In the genomic region with DNA sequence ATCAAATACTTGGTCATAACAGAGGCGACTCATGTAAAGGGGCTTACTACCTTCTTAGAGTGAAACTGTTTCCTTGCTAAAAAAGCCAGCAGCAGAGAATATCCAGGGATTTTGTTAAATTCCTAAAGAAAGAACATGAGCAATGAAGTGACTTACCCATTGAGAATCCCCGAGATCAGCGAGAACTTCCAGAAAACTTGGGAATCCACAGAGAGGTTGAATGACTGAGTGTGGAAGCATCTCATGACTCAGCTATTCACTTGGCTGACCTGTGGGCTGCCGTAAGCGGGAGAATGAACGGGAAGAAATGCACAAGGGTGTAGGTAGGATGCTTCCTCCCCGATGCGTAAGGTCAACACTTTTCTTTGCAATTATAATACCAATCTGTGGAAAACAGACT, we compare ENCODE assay signal across 14 cellular contexts.
A peak's percentile ranks its signal among the peaks of the same experiment; 100 is the strongest.
DNase-seq lines count a peak whose midpoint lies in the region; ATAC-seq and TF ChIP-seq lines count a peak whose summit lies in the region.
"Had no signal": no experiment of that assay in that cellular context is flagged by ENCODE, and none has a peak within 500 bp of the region (broad histone marks: within the 10 kb centered on the region; RNA-seq: fewer than 3 reads in every experiment).

No MANE protein-coding gene starts in this region.

- H3K27ac ChIP-seq in RWPE1, result no peak overlapping the region
- H3K27ac ChIP-seq: left lung, transverse colon had no signal

- peak overlapping the region; percentile 25 for H3K27ac Mint-ChIP-seq in activated naive CD8-positive, alpha-beta T cell treated with anti-CD3 and anti-CD28 coated beads, Interleukin-2, amount 10 ng/mL, durations not matched to agents 7 days and 5 days
- H3K27ac Mint-ChIP-seq in activated naive CD8-positive, alpha-beta T cell treated with anti-CD3 and anti-CD28 coated beads for 36 hours, result no peak overlapping the region
- H3K27ac Mint-ChIP-seq: activated naive CD4-positive, alpha-beta T cell treated with anti-CD3 and anti-CD28 coated beads, Interleukin-2, amount 50 U/mL, for 24 hours had no signal

- peaks cover 49% of the 10 kb centered on the region for H3K4me1 Mint-ChIP-seq in activated naive CD8-positive, alpha-beta T cell treated with anti-CD3 and anti-CD28 coated beads, Interleukin-2, amount 10 ng/mL, durations not matched to agents 7 days and 5 days
- H3K4me1 Mint-ChIP-seq in activated naive CD8-positive, alpha-beta T cell treated with anti-CD3 and anti-CD28 coated beads for 36 hours, result peaks cover 30% of the 10 kb centered on the region

- peaks cover under 1% of the 10 kb centered on the region for H3K27me3 Mint-ChIP-seq in activated naive CD8-positive, alpha-beta T cell treated with anti-CD3 and anti-CD28 coated beads, Interleukin-2, amount 10 ng/mL, durations not matched to agents 7 days and 5 days
- H3K27me3 Mint-ChIP-seq in activated naive CD8-positive, alpha-beta T cell treated with anti-CD3 and anti-CD28 coated beads for 36 hours, result peaks cover 3% of the 10 kb centered on the region
- H3K27me3 Mint-ChIP-seq: activated naive CD4-positive, alpha-beta T cell treated with anti-CD3 and anti-CD28 coated beads, Interleukin-2, amount 50 U/mL, for 24 hours had no signal

- H3K4me3 Mint-ChIP-seq in activated naive CD8-positive, alpha-beta T cell treated with anti-CD3 and anti-CD28 coated beads, Interleukin-2, amount 10 ng/mL, durations not matched to agents 7 days and 5 days, result peak overlapping the region; percentile 23
- no peak overlapping the region for H3K4me3 Mint-ChIP-seq in activated naive CD8-positive, alpha-beta T cell treated with anti-CD3 and anti-CD28 coated beads for 36 hours
- H3K4me3 Mint-ChIP-seq: activated naive CD4-positive, alpha-beta T cell treated with anti-CD3 and anti-CD28 coated beads, Interleukin-2, amount 50 U/mL, for 24 hours had no signal

- POLR2A ChIA-PET in activated naive CD8-positive, alpha-beta T cell treated with anti-CD3 and anti-CD28 coated beads, Interleukin-2, amount 10 ng/mL, durations not matched to agents 7 days and 5 days (lab: Charles Lee), result no interaction called here
- POLR2A ChIA-PET in RWPE1 (lab: Yijun Ruan, JAX; ENCODE audit: low non-redundant PET), result no interaction called here

- no peaks in the 10 kb centered on the region for H3K9me3 Mint-ChIP-seq in activated naive CD8-positive, alpha-beta T cell treated with anti-CD3 and anti-CD28 coated beads, Interleukin-2, amount 10 ng/mL, durations not matched to agents 7 days and 5 days
- peaks cover 1% of the 10 kb centered on the region for H3K9me3 Mint-ChIP-seq in activated naive CD8-positive, alpha-beta T cell treated with anti-CD3 and anti-CD28 coated beads for 36 hours
- H3K9me3 Mint-ChIP-seq: activated naive CD4-positive, alpha-beta T cell treated with anti-CD3 and anti-CD28 coated beads, Interleukin-2, amount 50 U/mL, for 24 hours had no signal

- no peak for DNase-seq in activated naive CD8-positive, alpha-beta T cell treated with anti-CD3 and anti-CD28 coated beads, Interleukin-2, amount 10 ng/mL, durations not matched to agents 7 days and 5 days
- no peak for DNase-seq in activated naive CD8-positive, alpha-beta T cell treated with anti-CD3 and anti-CD28 coated beads for 36 hours
- DNase-seq in RWPE1 (ENCODE audit: low spot score) (peak; percentile 25), fibroblast of peridontal ligament (ENCODE audit: extremely low read depth) (peak; percentile 5), stromal cell of bone marrow (ENCODE audit: low read depth) (peak; percentile 54), OCI-M1 (lab: John Stamatoyannopoulos, UW) (no peak), KG1 (lab: John Stamatoyannopoulos, UW) (no peak)
- no peak for DNase-seq in activated T-cell treated with anti-CD3 and anti-CD28 coated beads, Interleukin-2, amount 50 U/mL, for 1 hour
- DNase-seq: dermis blood vessel endothelial cell, left lung, NCI-H2081 treated with DMSO at 0.1 percent for 48 hours, T1000, transverse colon had no signal

- H3K36me3 Mint-ChIP-seq in activated naive CD8-positive, alpha-beta T cell treated with anti-CD3 and anti-CD28 coated beads, Interleukin-2, amount 10 ng/mL, durations not matched to agents 7 days and 5 days, result peaks cover 33% of the 10 kb centered on the region
- H3K36me3 Mint-ChIP-seq in activated naive CD8-positive, alpha-beta T cell treated with anti-CD3 and anti-CD28 coated beads for 36 hours, result peaks cover 6% of the 10 kb centered on the region
- H3K36me3 Mint-ChIP-seq: activated naive CD4-positive, alpha-beta T cell treated with anti-CD3 and anti-CD28 coated beads, Interleukin-2, amount 50 U/mL, for 24 hours had no signal

- CTCF ChIA-PET in RWPE1 (lab: Yijun Ruan, JAX), result no interaction called here

- no peak for ATAC-seq in activated naive CD8-positive, alpha-beta T cell treated with anti-CD3 and anti-CD28 coated beads, Interleukin-2, amount 10 ng/mL, durations not matched to agents 7 days and 5 days (ENCODE audit: low read depth)
- ATAC-seq: left lung had no signal

- no peak for TF ChIP-seq CTCF in RWPE1 (conservative IDR thresholded peaks at IDR 0.05; ENCODE audit: low read depth)

Comparison
In these comparisons a context has a peak if more than half of its experiments do, and no peak if none do; other contexts are left out.
1. DNase-seq: peak in RWPE1 (single experiment), fibroblast of peridontal ligament (single experiment) and stromal cell of bone marrow (single experiment); none in activated naive CD8-positive, alpha-beta T cell treated with anti-CD3 and anti-CD28 coated beads, Interleukin-2, amount 10 ng/mL, durations not matched to agents 7 days and 5 days (single experiment), activated naive CD8-positive, alpha-beta T cell treated with anti-CD3 and anti-CD28 coated beads for 36 hours (single experiment), OCI-M1 (single experiment), KG1 (single experiment) and activated T-cell treated with anti-CD3 and anti-CD28 coated beads, Interleukin-2, amount 50 U/mL, for 1 hour (single experiment).